Comparison of ENCODE assay signal across 8 cellular contexts in genomic region chr7:141526115-141526514, GRCh38.
"Had no signal": no experiment of that assay in that cellular context is flagged by ENCODE, and none has a peak within 500 bp of the region (broad histone marks: within the 10 kb centered on the region; RNA-seq: fewer than 3 reads in every experiment).

No MANE protein-coding gene starts in this region.

- DNase-seq: GDM1, GF-D8 had no signal

- H3K4me3 ChIP-seq: GM12878 had no signal

- ATAC-seq: GM12878 had no signal

- FAIRE-seq: G401.6, GM12878, GM12891, GM12892, GM18507, GM19239 had no signal
